ENCODE assay signal across 20 cellular contexts in the genomic region with DNA sequence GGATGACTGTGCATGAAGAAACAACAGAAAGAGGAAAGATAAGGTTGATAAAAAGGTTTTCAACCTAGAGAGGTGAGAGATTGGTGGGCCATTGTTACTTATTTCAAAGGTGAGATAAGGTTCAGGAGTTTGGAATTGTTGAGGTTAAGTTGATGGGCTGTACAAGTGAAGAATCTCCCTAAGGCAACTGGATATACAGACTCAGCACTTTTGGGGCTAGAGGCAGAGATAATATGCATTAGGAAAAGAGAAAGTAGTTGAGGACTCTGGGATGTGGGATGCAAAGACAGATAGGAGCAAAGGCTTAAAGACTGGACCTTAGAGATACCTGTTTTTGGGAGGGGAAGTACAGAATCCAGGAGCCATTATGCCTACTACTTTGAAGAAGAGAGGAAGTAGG. TPM values are rescaled to one million over a fixed set of nuclear protein-coding genes. Genes with fewer than 3 reads are reported as not detected.
DNase-seq lines count a peak whose midpoint lies in the region; ATAC-seq, FAIRE-seq and TF ChIP-seq lines count a peak whose summit lies in the region.
"Had no signal": no experiment of that assay in that cellular context is flagged by ENCODE, and none has a peak within 500 bp of the region (broad histone marks: within the 10 kb centered on the region; RNA-seq: fewer than 3 reads in every experiment).

No MANE protein-coding gene starts in this region.

- no peaks in the 10 kb centered on the region for H3K27me3 Mint-ChIP-seq in T-helper 17 cell
- peaks cover 12% of the 10 kb centered on the region for H3K27me3 Mint-ChIP-seq in brain
- H3K27me3 Mint-ChIP-seq in stimulated activated naive B cell treated with anti-CD40 and anti-IgM and Interleukin-4, amounts not matched to agents 10 μg/mL and 1 μg/mL and 100 μg/mL, for 72 hours = no peaks in the 10 kb centered on the region
- H3K27me3 Mint-ChIP-seq: IgD-negative memory B cell had no signal

- H3K27ac Mint-ChIP-seq in T-helper 17 cell = peak overlapping the region; percentile 97
- no peak overlapping the region for H3K27ac Mint-ChIP-seq in brain
- H3K27ac Mint-ChIP-seq in stimulated activated naive B cell treated with anti-CD40 and anti-IgM and Interleukin-4, amounts not matched to agents 10 μg/mL and 1 μg/mL and 100 μg/mL, for 72 hours = peak overlapping the region; percentile 10

- H2AFZ ChIP-seq in HepG2 (ENCODE audit: low read length) = no peak overlapping the region

- H3K4me1 ChIP-seq in HepG2 (ENCODE audit: insufficient read depth, low read length) = peaks cover 28% of the 10 kb centered on the region
- peaks cover 0 to 16% (median 7%) of the 10 kb centered on the region in 4 donors for H3K4me1 ChIP-seq in right lobe of liver

- H3K27me3 ChIP-seq in HepG2 (ENCODE audit: control insufficient read depth in 1 of 2, insufficient read depth in 2 of 2, low read length in 2 of 2) (no peaks in the 10 kb centered on the region; a peak in 1 of 5 replicates), right lobe of liver (no peaks in the 10 kb centered on the region), brain microvascular endothelial cell (replicated peaks) (no peaks in the 10 kb centered on the region)
- H3K27me3 ChIP-seq: suprapubic skin had no signal

- BruUV-seq in HepG2 (replicated peaks; lab: Mats Ljungman, UMichigan) = no TSS peak

- no peak for DNase-seq in HepG2 (ENCODE audit: low spot score)
- no peak for DNase-seq in right lobe of liver
- no peak for DNase-seq in T-helper 17 cell
- no peak for DNase-seq in stimulated activated naive B cell treated with anti-CD40 and anti-IgM and Interleukin-4, amounts not matched to agents 10 μg/mL and 1 μg/mL and 100 μg/mL, for 72 hours
- no peak for DNase-seq in stimulated activated CD4-positive, alpha-beta T cell treated with anti-CD3 and anti-CD28 coated beads, Interleukin-2, amount 100 ng/mL, for 48 hours
- DNase-seq in brain microvascular endothelial cell = no peak
- DNase-seq in NCI-H2107 (lab: John Stamatoyannopoulos, UW) = no peak
- DNase-seq: activated CD4-positive, CD25-positive, alpha-beta regulatory T cell; cerebellar nuclear complex; effector memory CD4-positive, alpha-beta T cell; left ventricle myocardium superior; NCI-H2029 treated with DMSO at 0.1 percent for 48 hours; Right ventricle myocardium superior; stimulated activated CD4-positive, alpha-beta T cell treated with anti-CD3 and anti-CD28 coated beads, Interleukin-4, amount 100 ng/mL, for 1 hour had no signal

- TF ChIP-seq CTCF in HepG2 (CRISPR knock-in tag; IDR thresholded peaks at IDR 0.05) = no peak
- no peak for TF ChIP-seq CTCF in right lobe of liver (IDR thresholded peaks at IDR 0.05)
- TF ChIP-seq CTCF in brain (conservative IDR thresholded peaks at IDR 0.05) = no peak
- no peak for TF ChIP-seq CTCF in brain microvascular endothelial cell (IDR thresholded peaks at IDR 0.05; ENCODE audit: low read depth, low read length, missing control alignments)

- POLR2A ChIA-PET in HepG2 (lab: Yijun Ruan, JAX) = no interaction called here

- FAIRE-seq in HepG2 (lab: Jason Lieb, UNC) = no peak
- FAIRE-seq: GM19239 had no signal

- H3K4me1 Mint-ChIP-seq in T-helper 17 cell (peaks cover 45% of the 10 kb centered on the region), brain (peaks cover 46% of the 10 kb centered on the region)
- peaks cover 29 to 52% of the 10 kb centered on the region in 2 donors for H3K4me1 Mint-ChIP-seq in stimulated activated naive B cell treated with anti-CD40 and anti-IgM and Interleukin-4, amounts not matched to agents 10 μg/mL and 1 μg/mL and 100 μg/mL, for 72 hours

- H3K27ac ChIP-seq in HepG2 (ENCODE audit: extremely low read length, insufficient read depth, low read length) = no peak overlapping the region
- no peak overlapping the region for H3K27ac ChIP-seq in right lobe of liver
- H3K27ac ChIP-seq in brain microvascular endothelial cell = no peak overlapping the region
- H3K27ac ChIP-seq: suprapubic skin had no signal

- H3K9me3 ChIP-seq in HepG2 (ENCODE audit: low read length) (no peaks in the 10 kb centered on the region), right lobe of liver (no peaks in the 10 kb centered on the region), T-helper 17 cell (ENCODE audit: control insufficient read depth, low read length, poor library complexity, severe bottlenecking) (no peaks in the 10 kb centered on the region)
- H3K9me3 ChIP-seq: suprapubic skin had no signal

- peaks cover 14% of the 10 kb centered on the region for H3K36me3 Mint-ChIP-seq in T-helper 17 cell (ENCODE audit: low read depth)
- H3K36me3 Mint-ChIP-seq in brain = peaks cover 48% of the 10 kb centered on the region
- H3K36me3 Mint-ChIP-seq in stimulated activated naive B cell treated with anti-CD40 and anti-IgM and Interleukin-4, amounts not matched to agents 10 μg/mL and 1 μg/mL and 100 μg/mL, for 72 hours = peaks cover 38 to 44% of the 10 kb centered on the region in 2 donors

- ATAC-seq in HepG2 (no peak), right lobe of liver (no peak), T-helper 17 cell (no peak)
- no peak for ATAC-seq in stimulated activated naive B cell treated with anti-CD40 and anti-IgM and Interleukin-4, amounts not matched to agents 10 μg/mL and 1 μg/mL and 100 μg/mL, for 72 hours (replicated peaks)
- ATAC-seq: left ventricle myocardium superior had no signal

- H3K4me2 ChIP-seq in HepG2 (ENCODE audit: low read depth, low read length) = no peak overlapping the region

- H3K9ac ChIP-seq in HepG2 (ENCODE audit: insufficient read depth, low read depth, low read length) = no peak overlapping the region

- CTCF ChIA-PET in HepG2 (lab: Yijun Ruan, JAX; ENCODE audit: low intra/inter-chr PET ratio, low total read pairs) = no interaction called here

- no peak for TF ChIP-seq POLR2A in HepG2 (IDR thresholded peaks at IDR 0.05; ENCODE audit: insufficient read depth in 1 of 2, low read depth in 2 of 2, low read length in 2 of 2)
- no peak for TF ChIP-seq POLR2A in right lobe of liver (IDR thresholded peaks at IDR 0.05)

- peaks cover 32% of the 10 kb centered on the region for H3K79me2 ChIP-seq in HepG2 (ENCODE audit: insufficient read depth, low read length)

- in situ Hi-C loops in HepG2 (cut with HindIII; ENCODE audit: extremely low pct_ligation_motif_present, low pct_unique_long_range_greater_than_20kb) (no loop called here), brain microvascular endothelial cell (cut with HindIII; ENCODE audit: low pct_ligation_motif_present, low sequenced_read_pairs) (no loop called here)

- no peak overlapping the region for H3K4me3 ChIP-seq in HepG2 (replicated peaks in 1 of 3; ENCODE audit: insufficient read depth in 1 of 3, low read depth in 2 of 3, low read length in 3 of 3)
- no peak overlapping the region for H3K4me3 ChIP-seq in right lobe of liver
- H3K4me3 ChIP-seq in brain microvascular endothelial cell (ENCODE audit: low read depth, low read length) = no peak overlapping the region
- H3K4me3 ChIP-seq: suprapubic skin had no signal

- H4K20me1 ChIP-seq in HepG2 (ENCODE audit: insufficient read depth, low read length) = no peaks in the 10 kb centered on the region

- intact Hi-C loops in HepG2 (cut with micrococcal nuclease; ENCODE audit: unreplicated experiment) (no loop called here), right lobe of liver (cut with DNase I) (no loop called here)

- H3K9me3 Mint-ChIP-seq in brain = no peaks in the 10 kb centered on the region
- no peaks in the 10 kb centered on the region for H3K9me3 Mint-ChIP-seq in stimulated activated naive B cell treated with anti-CD40 and anti-IgM and Interleukin-4, amounts not matched to agents 10 μg/mL and 1 μg/mL and 100 μg/mL, for 72 hours
- H3K9me3 Mint-ChIP-seq: IgD-negative memory B cell had no signal

- H3K4me3 Mint-ChIP-seq in T-helper 17 cell (no peak overlapping the region), brain (peak overlapping the region in 4 of 5 experiments; percentile 16 to 64 (median 32))
- H3K4me3 Mint-ChIP-seq in stimulated activated naive B cell treated with anti-CD40 and anti-IgM and Interleukin-4, amounts not matched to agents 10 μg/mL and 1 μg/mL and 100 μg/mL, for 72 hours = no peak overlapping the region

- TF ChIP-seq EP300 in HepG2 (IDR thresholded peaks at IDR 0.05; ENCODE audit: low read depth in 2 of 2, low read length in 2 of 2) = no peak
- TF ChIP-seq EP300 in HepG2 (CRISPR knock-in tag; IDR thresholded peaks at IDR 0.05; ENCODE audit: borderline replicate concordance) = no peak

- no peak for TF ChIP-seq RAD21 in HepG2 (CRISPR knock-in tag; IDR thresholded peaks at IDR 0.05)

- peaks cover 7 to 41% of the 10 kb centered on the region in 2 experiments for H3K36me3 ChIP-seq in HepG2 (replicated peaks in 1 of 2; ENCODE audit: control insufficient read depth in 1 of 2, insufficient read depth in 2 of 2, low read length in 2 of 2)
- peaks cover 0 to 56% (median 13%) of the 10 kb centered on the region in 4 donors for H3K36me3 ChIP-seq in right lobe of liver
- H3K36me3 ChIP-seq in brain microvascular endothelial cell (replicated peaks) = peaks cover 41% of the 10 kb centered on the region

RNA-seq across cellular contexts. Expression of gene CHMP5, which starts 2.5 kb away (rescaled TPM):
- total RNA-seq in HepG2 (2016; rRNA removed; fragmentation: Illumina TruSeq; extraction: Trizol) (57.3 and 91.4 TPM in 2 replicates), right lobe of liver (10 to 100 TPM; 19.7 to 30.3 (median 26.0) TPM), T-helper 17 cell (10 to 100 TPM; 22.6 to 23.3 TPM)
- 15.4 and 16.1 TPM in 2 replicates for total RNA-seq in HepG2 (2016; cell fraction: cytosol; rRNA removed; fragmentation: Illumina TruSeq; extraction: Trizol; ENCODE audit: low read depth)
- 59.1 and 93.1 TPM in 2 replicates for total RNA-seq in HepG2 (2016; cell fraction: insoluble cytoplasmic fraction; rRNA removed; fragmentation: Illumina TruSeq; extraction: Trizol)
- total RNA-seq in HepG2 (2016; cell fraction: membrane; rRNA removed; fragmentation: Illumina TruSeq; extraction: Trizol) = 15.5 and 22.5 TPM in 2 replicates
- 19.9 and 22.9 TPM in 2 replicates for total RNA-seq in HepG2 (2016; cell fraction: nucleus; rRNA removed; fragmentation: Illumina TruSeq; extraction: Trizol)
- polyA plus RNA-seq in HepG2 (2011; rRNA removed) (36.1 and 46.0 TPM in 2 replicates), brain (ENCODE audit: insufficient read depth, low read depth, low replicate concordance) (65.5 TPM)
- 25.0 and 39.0 TPM in 2 replicates for polyA plus RNA-seq in HepG2 (2011; cell fraction: cytosol; rRNA removed)
- polyA plus RNA-seq in HepG2 (2011; cell fraction: nucleus; rRNA removed) = 9.7 and 13.5 TPM in 2 replicates
- polyA plus RNA-seq in HepG2 (2012) = 60.6 and 62.8 TPM in 2 replicates
- polyA plus RNA-seq in HepG2 (2016; cell fraction: cytosol; fragmentation: Illumina TruSeq; extraction: Trizol; ENCODE audit: low read depth) = 9.9 and 11.6 TPM in 2 replicates
- polyA plus RNA-seq in HepG2 (2016; cell fraction: insoluble cytoplasmic fraction; fragmentation: Illumina TruSeq; extraction: Trizol; ENCODE audit: low read depth) = 88.3 and 97.0 TPM in 2 replicates
- 13.7 and 14.0 TPM in 2 replicates for polyA plus RNA-seq in HepG2 (2016; cell fraction: membrane; fragmentation: Illumina TruSeq; extraction: Trizol; ENCODE audit: low read depth)
- 41.6 and 43.1 TPM in 2 replicates for polyA plus RNA-seq in HepG2 (2016; cell fraction: nucleus; fragmentation: Illumina TruSeq; extraction: Trizol; ENCODE audit: insufficient read depth, low read depth)
- 7.0 and 11.9 TPM in 2 replicates for polyA minus RNA-seq in HepG2 (2011; rRNA and poly(A)+ RNA removed; ENCODE audit: low replicate concordance)
- 18.4 and 18.5 TPM in 2 replicates for polyA minus RNA-seq in HepG2 (2011; cell fraction: cytosol; rRNA and poly(A)+ RNA removed)
- polyA minus RNA-seq in HepG2 (2011; cell fraction: nucleus; rRNA and poly(A)+ RNA removed) = 13.6 and 14.7 TPM in 2 replicates

RNA-seq across cellular contexts. Expression of gene BAG1, which starts 2.9 kb away (rescaled TPM):
- total RNA-seq in HepG2 (2016; rRNA removed; fragmentation: Illumina TruSeq; extraction: Trizol) (52.8 and 59.5 TPM in 2 replicates), right lobe of liver (10 to 100 TPM; 28.8 to 42.6 (median 38.1) TPM), T-helper 17 cell (10 to 100 TPM; 51.6 to 62.5 TPM)
- total RNA-seq in HepG2 (2016; cell fraction: cytosol; rRNA removed; fragmentation: Illumina TruSeq; extraction: Trizol; ENCODE audit: low read depth) = 111 and 114 TPM in 2 replicates
- total RNA-seq in HepG2 (2016; cell fraction: insoluble cytoplasmic fraction; rRNA removed; fragmentation: Illumina TruSeq; extraction: Trizol) = 50.3 and 56.5 TPM in 2 replicates
- 127 and 134 TPM in 2 replicates for total RNA-seq in HepG2 (2016; cell fraction: membrane; rRNA removed; fragmentation: Illumina TruSeq; extraction: Trizol)
- total RNA-seq in HepG2 (2016; cell fraction: nucleus; rRNA removed; fragmentation: Illumina TruSeq; extraction: Trizol) = 33.0 and 33.1 TPM in 2 replicates
- polyA plus RNA-seq in HepG2 (2011; rRNA removed) (18.7 and 23.1 TPM in 2 replicates), brain (ENCODE audit: insufficient read depth, low read depth, low replicate concordance) (123 TPM)
- 23.7 and 26.0 TPM in 2 replicates for polyA plus RNA-seq in HepG2 (2011; cell fraction: cytosol; rRNA removed)
- 13.1 and 14.7 TPM in 2 replicates for polyA plus RNA-seq in HepG2 (2011; cell fraction: nucleus; rRNA removed)
- polyA plus RNA-seq in HepG2 (2012) = 30.4 and 36.9 TPM in 2 replicates
- polyA plus RNA-seq in HepG2 (2016; cell fraction: cytosol; fragmentation: Illumina TruSeq; extraction: Trizol; ENCODE audit: low read depth) = 196 and 200 TPM in 2 replicates
- 70.3 and 80.5 TPM in 2 replicates for polyA plus RNA-seq in HepG2 (2016; cell fraction: insoluble cytoplasmic fraction; fragmentation: Illumina TruSeq; extraction: Trizol; ENCODE audit: low read depth)
- 164 and 169 TPM in 2 replicates for polyA plus RNA-seq in HepG2 (2016; cell fraction: membrane; fragmentation: Illumina TruSeq; extraction: Trizol; ENCODE audit: low read depth)
- polyA plus RNA-seq in HepG2 (2016; cell fraction: nucleus; fragmentation: Illumina TruSeq; extraction: Trizol; ENCODE audit: insufficient read depth, low read depth) = 55.3 and 55.6 TPM in 2 replicates
- 10.8 and 102 TPM in 2 replicates for polyA minus RNA-seq in HepG2 (2011; rRNA and poly(A)+ RNA removed; ENCODE audit: low replicate concordance)
- 7.8 and 10.2 TPM in 2 replicates for polyA minus RNA-seq in HepG2 (2011; cell fraction: cytosol; rRNA and poly(A)+ RNA removed)
- 36.7 and 43.0 TPM in 2 replicates for polyA minus RNA-seq in HepG2 (2011; cell fraction: nucleus; rRNA and poly(A)+ RNA removed)

RNA-seq across cellular contexts. Expression of gene NFX1, which starts 22.9 kb away (rescaled TPM):
- total RNA-seq in HepG2 (2016; rRNA removed; fragmentation: Illumina TruSeq; extraction: Trizol) (27.5 and 29.6 TPM in 2 replicates), right lobe of liver (10 to 100 TPM; 22.6 to 29.2 (median 24.8) TPM), T-helper 17 cell (10 to 100 TPM; 32.2 to 42.0 TPM)
- 10.0 and 10.5 TPM in 2 replicates for total RNA-seq in HepG2 (2016; cell fraction: cytosol; rRNA removed; fragmentation: Illumina TruSeq; extraction: Trizol; ENCODE audit: low read depth)
- 25.5 and 27.2 TPM in 2 replicates for total RNA-seq in HepG2 (2016; cell fraction: insoluble cytoplasmic fraction; rRNA removed; fragmentation: Illumina TruSeq; extraction: Trizol)
- 15.3 and 17.9 TPM in 2 replicates for total RNA-seq in HepG2 (2016; cell fraction: membrane; rRNA removed; fragmentation: Illumina TruSeq; extraction: Trizol)
- 28.0 and 32.9 TPM in 2 replicates for total RNA-seq in HepG2 (2016; cell fraction: nucleus; rRNA removed; fragmentation: Illumina TruSeq; extraction: Trizol)
- polyA plus RNA-seq in HepG2 (2011; rRNA removed) (23.5 and 23.9 TPM in 2 replicates), brain (ENCODE audit: insufficient read depth, low read depth, low replicate concordance) (25.8 TPM)
- polyA plus RNA-seq in HepG2 (2011; cell fraction: cytosol; rRNA removed) = 17.8 and 22.5 TPM in 2 replicates
- 30.9 and 38.3 TPM in 2 replicates for polyA plus RNA-seq in HepG2 (2011; cell fraction: nucleus; rRNA removed)
- 22.1 and 22.8 TPM in 2 replicates for polyA plus RNA-seq in HepG2 (2012)
- polyA plus RNA-seq in HepG2 (2016; cell fraction: cytosol; fragmentation: Illumina TruSeq; extraction: Trizol; ENCODE audit: low read depth) = 1.9 and 2.3 TPM in 2 replicates
- polyA plus RNA-seq in HepG2 (2016; cell fraction: insoluble cytoplasmic fraction; fragmentation: Illumina TruSeq; extraction: Trizol; ENCODE audit: low read depth) = 23.0 and 24.3 TPM in 2 replicates
- 4.3 and 5.1 TPM in 2 replicates for polyA plus RNA-seq in HepG2 (2016; cell fraction: membrane; fragmentation: Illumina TruSeq; extraction: Trizol; ENCODE audit: low read depth)
- 41.8 and 48.6 TPM in 2 replicates for polyA plus RNA-seq in HepG2 (2016; cell fraction: nucleus; fragmentation: Illumina TruSeq; extraction: Trizol; ENCODE audit: insufficient read depth, low read depth)
- 62.5 and 108 TPM in 2 replicates for polyA minus RNA-seq in HepG2 (2011; rRNA and poly(A)+ RNA removed; ENCODE audit: low replicate concordance)
- 20.5 and 21.0 TPM in 2 replicates for polyA minus RNA-seq in HepG2 (2011; cell fraction: cytosol; rRNA and poly(A)+ RNA removed)
- 43.5 and 59.6 TPM in 2 replicates for polyA minus RNA-seq in HepG2 (2011; cell fraction: nucleus; rRNA and poly(A)+ RNA removed)

RNA-seq across cellular contexts. Expression of gene SPINK4, which starts 27.4 kb away (rescaled TPM):
- total RNA-seq in HepG2 (2016; rRNA removed; fragmentation: Illumina TruSeq; extraction: Trizol) = 0.53 and 0.98 TPM in 2 replicates
- not detected in 2 replicates for total RNA-seq in HepG2 (2016; cell fraction: cytosol; rRNA removed; fragmentation: Illumina TruSeq; extraction: Trizol; ENCODE audit: low read depth)
- total RNA-seq in HepG2 (2016; cell fraction: insoluble cytoplasmic fraction; rRNA removed; fragmentation: Illumina TruSeq; extraction: Trizol) = 0.41 TPM in 1 of 2 replicates, not detected in the other
- 0.65 TPM in 1 of 2 replicates, not detected in the other for total RNA-seq in HepG2 (2016; cell fraction: membrane; rRNA removed; fragmentation: Illumina TruSeq; extraction: Trizol)
- not detected in 2 replicates for total RNA-seq in HepG2 (2016; cell fraction: nucleus; rRNA removed; fragmentation: Illumina TruSeq; extraction: Trizol)
- 2.0 and 3.4 TPM in 2 replicates for polyA plus RNA-seq in HepG2 (2011; rRNA removed)
- 3.7 and 4.0 TPM in 2 replicates for polyA plus RNA-seq in HepG2 (2011; cell fraction: cytosol; rRNA removed)
- 1.3 TPM in 1 of 2 replicates, not detected in the other for polyA plus RNA-seq in HepG2 (2011; cell fraction: nucleus; rRNA removed)
- polyA plus RNA-seq in HepG2 (2012) = 0.72 TPM in 1 of 2 replicates, not detected in the other
- polyA plus RNA-seq in HepG2 (2016; cell fraction: cytosol; fragmentation: Illumina TruSeq; extraction: Trizol; ENCODE audit: low read depth) = not detected in 2 replicates
- not detected in 2 replicates for polyA plus RNA-seq in HepG2 (2016; cell fraction: insoluble cytoplasmic fraction; fragmentation: Illumina TruSeq; extraction: Trizol; ENCODE audit: low read depth)
- polyA plus RNA-seq in HepG2 (2016; cell fraction: membrane; fragmentation: Illumina TruSeq; extraction: Trizol; ENCODE audit: low read depth) = not detected in 2 replicates
- not detected in 2 replicates for polyA plus RNA-seq in HepG2 (2016; cell fraction: nucleus; fragmentation: Illumina TruSeq; extraction: Trizol; ENCODE audit: insufficient read depth, low read depth)
- polyA minus RNA-seq in HepG2 (2011; rRNA and poly(A)+ RNA removed; ENCODE audit: low replicate concordance) = 1.7 and 183 TPM in 2 replicates
- polyA minus RNA-seq in HepG2 (2011; cell fraction: cytosol; rRNA and poly(A)+ RNA removed) = 7.4 TPM in 2 replicates
- polyA minus RNA-seq in HepG2 (2011; cell fraction: nucleus; rRNA and poly(A)+ RNA removed) = 4.6 TPM in 1 of 2 replicates, not detected in the other
- total RNA-seq in right lobe of liver = not detected
- total RNA-seq in T-helper 17 cell = not detected
- polyA plus RNA-seq in brain (ENCODE audit: insufficient read depth, low read depth, low replicate concordance) = not detected
- total RNA-seq: left ventricle myocardium superior, NCI-H460, Right ventricle myocardium superior, skeletal muscle tissue, suprapubic skin had no signal
- polyA plus RNA-seq: IgD-negative memory B cell had no signal

Comparison
In these comparisons a context has a peak if more than half of its experiments do, and no peak if none do; other contexts are left out.
1. H3K27ac Mint-ChIP-seq: peak in T-helper 17 cell (single experiment) and stimulated activated naive B cell treated with anti-CD40 and anti-IgM and Interleukin-4, amounts not matched to agents 10 μg/mL and 1 μg/mL and 100 μg/mL, for 72 hours (single experiment); none in brain (0 of 5).
2. H3K4me3 Mint-ChIP-seq: peak in brain (4 of 5); none in T-helper 17 cell (single experiment) and stimulated activated naive B cell treated with anti-CD40 and anti-IgM and Interleukin-4, amounts not matched to agents 10 μg/mL and 1 μg/mL and 100 μg/mL, for 72 hours (0 of 2).